1 cellular context compared by ENCODE assay signal in genomic region chr1:31814631-31815306, GRCh38.
TF ChIP-seq lines count a peak whose summit lies in the region.

No MANE protein-coding gene starts in this region.

TF ChIP-seq in H1, 55 proteins besides CTCF, POLR2A, EP300 and RAD21:
- TF ChIP-seq TAF7 (optimal IDR thresholded peaks at IDR 0.05; ENCODE audit: borderline replicate concordance, low read depth, low read length), result no peak
- no peak for TF ChIP-seq TEAD4 (IDR thresholded peaks at IDR 0.05; ENCODE audit: low read depth, low read length)
- TF ChIP-seq POLR2AphosphoS5 (IDR thresholded peaks at IDR 0.05; ENCODE audit: low read depth, low read length), result no peak
